In genomic region chr18:3593904-3594759, GRCh38 we compare ENCODE assay signal across 8 cellular contexts.
DNase-seq lines count a peak whose midpoint lies in the region; ATAC-seq and TF ChIP-seq lines count a peak whose summit lies in the region.

No MANE protein-coding gene starts in this region.

- H3K27me3 ChIP-seq in esophagus (ENCODE audit: control insufficient read depth in 1 of 2, insufficient read depth in 2 of 2, low read length in 2 of 2): no peaks in the 10 kb centered on the region
- H3K27me3 ChIP-seq in muscle layer of duodenum (ENCODE audit: low read depth, low read length): no peaks in the 10 kb centered on the region

- intact Hi-C loops in OCI-LY7 (cut with micrococcal nuclease; ENCODE audit: unreplicated experiment): loop anchor here (1.0 to 10.0 kb wide), 5 partner anchors 72 to 939 kb away; partner anchors contain the start of gene SMCHD1

- peaks cover 11% of the 10 kb centered on the region; the same call in 1 of the 2 replicates for H3K36me3 ChIP-seq in OCI-LY7 (ENCODE audit: insufficient read depth, low read length)
- no peaks in the 10 kb centered on the region for H3K36me3 ChIP-seq in esophagus (ENCODE audit: control insufficient read depth in 2 of 2, insufficient read depth in 2 of 2, low read length in 1 of 2)
- H3K36me3 ChIP-seq in muscle layer of duodenum (ENCODE audit: control insufficient read depth in 1 of 2, insufficient read depth in 2 of 2, low read length in 2 of 2): peaks cover 0 to 8% of the 10 kb centered on the region in 2 donors

- H3K4me3 Mint-ChIP-seq in IgD-negative memory B cell: peak overlapping the region; percentile 87 to 98 (median 96)

- no peaks in the 10 kb centered on the region for H4K20me1 ChIP-seq in OCI-LY7 (ENCODE audit: insufficient read depth, low read length)

- peak; percentile 53 for ATAC-seq in GM21529 (IDR thresholded peaks at IDR 0.05; ENCODE audit: unreplicated experiment)

- H2AFZ ChIP-seq in OCI-LY7 (ENCODE audit: low read length): peak overlapping the region; percentile 67; the same call in 1 of the 2 replicates

- POLR2A ChIA-PET in OCI-LY7 (lab: Charles Lee): interaction anchor here (0.5 to 5.3 kb wide), 21 partner anchors 9 to 1539 kb away, joined by 3 to 44 read pairs (median 4); partner anchors contain the start of gene MYL12B

- H3K9me2 ChIP-seq in OCI-LY7 (ENCODE audit: insufficient read depth, low read length): no peaks in the 10 kb centered on the region

- H3K9me3 ChIP-seq in OCI-LY7 (ENCODE audit: low read length) (no peaks in the 10 kb centered on the region), esophagus (ENCODE audit: control insufficient read depth in 2 of 2, insufficient read depth in 1 of 2, low read depth in 1 of 2, low read length in 1 of 2) (no peaks in the 10 kb centered on the region), muscle layer of duodenum (ENCODE audit: control insufficient read depth in 1 of 2, low read length in 2 of 2) (no peaks in the 10 kb centered on the region)

- CTCF ChIA-PET in OCI-LY7 (lab: Charles Lee; ENCODE audit: unreplicated experiment): interaction anchor here (0.6 to 2.4 kb wide), 4 partner anchors 9 to 419 kb away, joined by 3 to 12 read pairs (median 8); no protein-coding TSS in a partner anchor

- peaks cover 33 to 41% (median 39%) of the 10 kb centered on the region in 3 donors for H3K4me1 Mint-ChIP-seq in IgD-negative memory B cell

- no peaks in the 10 kb centered on the region for H3K36me3 Mint-ChIP-seq in IgD-negative memory B cell

- peaks cover 80% of the 10 kb centered on the region for H3K4me1 ChIP-seq in OCI-LY7 (ENCODE audit: insufficient read depth, low read length, poor library complexity, severe bottlenecking)
- H3K4me1 ChIP-seq in esophagus (ENCODE audit: control insufficient read depth in 2 of 2, insufficient read depth in 2 of 2, low read length in 1 of 2): peaks cover 8 to 18% of the 10 kb centered on the region in 2 donors
- H3K4me1 ChIP-seq in muscle layer of duodenum (ENCODE audit: control insufficient read depth in 1 of 2, insufficient read depth in 2 of 2, low read length in 2 of 2): peaks cover 21 to 23% of the 10 kb centered on the region in 2 donors

- H3K79me2 ChIP-seq in OCI-LY7 (ENCODE audit: insufficient read depth, low read depth, low read length): peaks cover 34% of the 10 kb centered on the region

- H3K27ac Mint-ChIP-seq in IgD-negative memory B cell: peak overlapping the region; percentile 96 to 99 (median 99)

- BruUV-seq in OCI-LY7 (replicated peaks; lab: Mats Ljungman, UMichigan): TSS peak; percentile 81

- peak overlapping the region; percentile 97 for H3K4me2 ChIP-seq in OCI-LY7 (ENCODE audit: low read length)

- peak; percentile 99 for DNase-seq in DMS79 (lab: John Stamatoyannopoulos, UW)
- peak; percentile 97 for DNase-seq in OCI-LY7 (ENCODE audit: low spot score)
- DNase-seq in activated T-cell treated with anti-CD3 and anti-CD28 coated beads, Interleukin-2, amount 50 U/mL, for 1 hour: peak; percentile 84
- DNase-seq in stimulated activated CD8-positive, alpha-beta memory T cell treated with anti-CD3 and anti-CD28 coated beads, Interleukin-7, amount 100 ng/mL, for 24 hours (ENCODE audit: low read depth): peak; percentile 70

- 0 to 1% methylated on average over 17 of the region's 17 CpGs for WGBS in esophagus, 2 donors

- peak overlapping the region; percentile 79 for H3K4me3 ChIP-seq in OCI-LY7 (ENCODE audit: low read depth, low read length, poor library complexity, severe bottlenecking)
- H3K4me3 ChIP-seq in esophagus (ENCODE audit: low read depth in 1 of 2, low read length in 2 of 2): peak overlapping the region; percentile 54 to 63
- H3K4me3 ChIP-seq in muscle layer of duodenum (ENCODE audit: low read depth in 1 of 2, low read length in 2 of 2): peak overlapping the region; percentile 66 to 71

- no peaks in the 10 kb centered on the region for H3K9me3 Mint-ChIP-seq in IgD-negative memory B cell

- H3K27ac ChIP-seq in OCI-LY7 (ENCODE audit: low read depth, low read length, poor library complexity, severe bottlenecking): peak overlapping the region; percentile 95
- H3K27ac ChIP-seq in esophagus (ENCODE audit: low read depth in 2 of 2, low read length in 1 of 2): peak overlapping the region; percentile 95 to 100
- H3K27ac ChIP-seq in muscle layer of duodenum (ENCODE audit: low read length): peak overlapping the region; percentile 100

- H3K27me3 Mint-ChIP-seq in IgD-negative memory B cell: no peaks in the 10 kb centered on the region

- TF ChIP-seq CTCF in OCI-LY7 (conservative IDR thresholded peaks at IDR 0.05; ENCODE audit: low read length): peak; percentile 79

Comparison
In these comparisons a context has a peak if more than half of its experiments do, and no peak if none do; other contexts are left out.
1. Peak in every context shown above with its lines: DNase-seq, ATAC-seq, H3K4me3 ChIP-seq and H3K27ac ChIP-seq.